Comparison of ENCODE assay signal across 8 cellular contexts in genomic region chr1:234727018-234727757, GRCh38.
DNase-seq lines count a peak whose midpoint lies in the region; ATAC-seq and TF ChIP-seq lines count a peak whose summit lies in the region.

No MANE protein-coding gene starts in this region.

- H3K36me3 ChIP-seq in right lobe of liver (no peaks in the 10 kb centered on the region), upper lobe of left lung (no peaks in the 10 kb centered on the region)

- peaks cover 1% of the 10 kb centered on the region; the same call in 1 of the 2 replicates for H3K27me3 Mint-ChIP-seq in WTC11 (ENCODE audit: low read depth)

- TF ChIP-seq EP300 in upper lobe of left lung (IDR thresholded peaks at IDR 0.05): no peak

- WGBS in right lobe of liver (ENCODE audit: insufficient coverage, low coverage, low lambda C conversion rate, missing lambda C conversion rate): 67% methylated on average over 5 of the region's 7 CpGs
- WGBS in upper lobe of left lung, 2 donors: 63 to 68% methylated on average over 7 of the region's 7 CpGs

- H3K27me3 ChIP-seq in right lobe of liver (no peaks in the 10 kb centered on the region), upper lobe of left lung (no peaks in the 10 kb centered on the region)

- TF ChIP-seq POLR2A in right lobe of liver (IDR thresholded peaks at IDR 0.05): no peak
- TF ChIP-seq POLR2A in upper lobe of left lung (IDR thresholded peaks at IDR 0.05): no peak

- CTCF ChIA-PET in WTC11 (lab: Charles Lee): interaction anchor here (1.0 to 2.0 kb wide), 3 partner anchors 17 to 357 kb away, joined by 3 to 10 read pairs (median 7); no protein-coding TSS in a partner anchor

- H3K36me3 Mint-ChIP-seq in WTC11: no peaks in the 10 kb centered on the region

- no peak overlapping the region for H3K4me3 Mint-ChIP-seq in WTC11

- H3K4me3 ChIP-seq in right lobe of liver (no peak overlapping the region), upper lobe of left lung (no peak overlapping the region)

- H3K4me1 ChIP-seq in right lobe of liver (peaks cover 0 to 51% (median 28%) of the 10 kb centered on the region in 4 donors), upper lobe of left lung (peaks cover 59 to 75% (median 71%) of the 10 kb centered on the region in 4 donors)

- DNase-seq in DMS79 (lab: John Stamatoyannopoulos, UW) (peak; percentile 51), WTC11 (ENCODE audit: low spot score) (no peak), right lobe of liver (no peak), upper lobe of left lung (no peak), NCI-H1436 (lab: John Stamatoyannopoulos, UW) (no peak)
- no peak for DNase-seq in effector CD4-positive, alpha-beta T cell
- DNase-seq in stimulated activated CD4-positive, alpha-beta T cell treated with anti-CD3 and anti-CD28 coated beads, Interleukin-1b, Interleukin-23, amount 100 ng/mL, for 48 hours: no peak

- H3K4me1 Mint-ChIP-seq in WTC11: peaks cover 55% of the 10 kb centered on the region

- ATAC-seq in HG03108 (IDR thresholded peaks at IDR 0.05; ENCODE audit: unreplicated experiment) (peak; percentile 35), WTC11 (no peak), right lobe of liver (no peak), upper lobe of left lung (ENCODE audit: low FRiP score in 2 of 2) (no peak)

- no peaks in the 10 kb centered on the region for H3K9me3 ChIP-seq in right lobe of liver
- H3K9me3 ChIP-seq in upper lobe of left lung: no peaks in the 10 kb centered on the region

- no peaks in the 10 kb centered on the region for H3K9me3 Mint-ChIP-seq in WTC11

- H3K27ac ChIP-seq in right lobe of liver (peak overlapping the region; percentile 93 to 99 (median 98)), upper lobe of left lung (peak overlapping the region; percentile 93 to 98 (median 96))

- intact Hi-C loops in right lobe of liver (cut with DNase I): no loop called here

- peak overlapping the region; percentile 65 for H3K27ac Mint-ChIP-seq in WTC11

- POLR2A ChIA-PET in WTC11 (lab: Charles Lee): interaction anchor here (0.6 to 1.4 kb wide), 3 partner anchors 24 to 116 kb away, joined by 3 to 6 read pairs (median 6); no protein-coding TSS in a partner anchor

- TF ChIP-seq CTCF in WTC11 (IDR thresholded peaks at IDR 0.05): no peak
- no peak for TF ChIP-seq CTCF in right lobe of liver (IDR thresholded peaks at IDR 0.05)
- TF ChIP-seq CTCF in upper lobe of left lung (IDR thresholded peaks at IDR 0.05): no peak

TF ChIP-seq in WTC11, 78 proteins besides CTCF, POLR2A, EP300 and RAD21:
- no peak for TF ChIP-seq NR1H2 (CRISPR knock-in tag; IDR thresholded peaks at IDR 0.05)
- TF ChIP-seq E2F5 (CRISPR knock-in tag; IDR thresholded peaks at IDR 0.05): no peak
- TF ChIP-seq AFF4 (CRISPR knock-in tag; IDR thresholded peaks at IDR 0.05; ENCODE audit: borderline replicate concordance): no peak
- no peak for TF ChIP-seq OVOL2 (CRISPR knock-in tag; IDR thresholded peaks at IDR 0.05; ENCODE audit: borderline replicate concordance)
- TF ChIP-seq MYBL2 (CRISPR knock-in tag; IDR thresholded peaks at IDR 0.05): no peak
- no peak for TF ChIP-seq KAT7 (CRISPR knock-in tag; IDR thresholded peaks at IDR 0.05; ENCODE audit: borderline replicate concordance)
- no peak for TF ChIP-seq ZNF532 (CRISPR knock-in tag; IDR thresholded peaks at IDR 0.05; ENCODE audit: borderline replicate concordance)
